Comparison of ENCODE assay signal across 12 cellular contexts in the genomic region with DNA sequence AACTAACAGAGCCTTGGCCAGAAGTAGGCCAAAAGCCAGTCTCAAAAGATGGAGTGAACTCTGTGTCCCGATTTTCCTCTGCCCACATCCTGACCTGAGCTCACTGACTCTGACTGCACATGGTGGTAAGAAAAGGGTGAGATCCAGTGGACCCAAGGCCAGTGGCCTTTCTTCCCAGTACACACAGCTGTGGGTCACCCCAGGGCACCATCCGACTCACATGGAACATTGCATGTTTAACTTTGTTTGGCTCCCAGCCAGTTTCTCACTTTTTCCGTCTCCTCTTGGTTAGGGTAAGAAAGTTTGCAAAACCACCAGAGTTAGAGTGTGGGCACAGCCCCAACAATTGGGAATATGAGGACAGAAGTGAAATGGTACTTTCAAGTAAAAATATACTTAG.
A peak's percentile ranks its signal among the peaks of the same experiment; 100 is the strongest.
DNase-seq lines count a peak whose midpoint lies in the region; ATAC-seq and TF ChIP-seq lines count a peak whose summit lies in the region.
"Had no signal": no experiment of that assay in that cellular context is flagged by ENCODE, and none has a peak within 500 bp of the region (broad histone marks: within the 10 kb centered on the region; RNA-seq: fewer than 3 reads in every experiment).

No MANE protein-coding gene starts in this region.

- H2BK120ac ChIP-seq in neuronal stem cell (ENCODE audit: low read depth, low read length), result no peak overlapping the region

- no peak overlapping the region for H3K4ac ChIP-seq in neuronal stem cell (ENCODE audit: low read length)

- TF ChIP-seq CTCF in psoas muscle (IDR thresholded peaks at IDR 0.05), result no peak

- no peak overlapping the region for H3K23ac ChIP-seq in neuronal stem cell (ENCODE audit: low read depth, low read length, poor library complexity)

- no peak overlapping the region for H3K18ac ChIP-seq in neuronal stem cell (ENCODE audit: low read length)

- peaks cover 0 to 8% (median 0%) of the 10 kb centered on the region in 11 experiments; a peak in 1 of 22 replicates for H3K9me3 ChIP-seq in BLaER1 treated with 17β-estradiol and CSF1 and Interleukin-3, amounts not matched to agents 10 nM and 100 nM (replicated peaks in 1 of 11)
- H3K9me3 ChIP-seq in psoas muscle, result no peaks in the 10 kb centered on the region
- peaks cover 0 to 2% of the 10 kb centered on the region in 2 donors for H3K9me3 ChIP-seq in neuronal stem cell (replicated peaks in 1 of 2; ENCODE audit: control insufficient read depth in 2 of 2, insufficient read depth in 1 of 2, low read depth in 1 of 2, low read length in 2 of 2)
- H3K9me3 ChIP-seq: HAP-1 had no signal

- H2BK12ac ChIP-seq in neuronal stem cell (ENCODE audit: low read length), result no peak overlapping the region

- in situ Hi-C loops in SK-MEL-5 (cut with HindIII; ENCODE audit: low pct_unique_long_range_greater_than_20kb, low sequenced_read_pairs), result no loop called here

- H3K14ac ChIP-seq in neuronal stem cell (ENCODE audit: low read length), result no peak overlapping the region

- WGBS in psoas muscle, 3 donors, result 4 to 21% (median 12%) methylated on average over 3 of the region's 3 CpGs
- no CpG with 5 or more reads among the region's 3 CpGs for WGBS in neuronal stem cell (ENCODE audit: extremely low coverage in 2 of 2, insufficient read length in 2 of 2, insufficient replicate concordance in 1 of 2), 2 donors

- H3K4me1 ChIP-seq in BLaER1 treated with 17β-estradiol and CSF1 and Interleukin-3, amounts not matched to agents 10 nM and 100 nM, result peaks cover 93 to 100% (median 100%) of the 10 kb centered on the region in 10 experiments
- H3K4me1 ChIP-seq in psoas muscle, result peaks cover 96% of the 10 kb centered on the region
- peaks cover 4 to 10% of the 10 kb centered on the region in 2 donors for H3K4me1 ChIP-seq in neuronal stem cell (ENCODE audit: control insufficient read depth in 2 of 2, insufficient read depth in 1 of 2, low read depth in 1 of 2, low read length in 2 of 2)

- H3K4me3 ChIP-seq in BLaER1 treated with 17β-estradiol and CSF1 and Interleukin-3, amounts not matched to agents 10 nM and 100 nM, result peak overlapping the region in 4 of 10 experiments; percentile 4 to 28 (median 18); a peak in 4 of 20 replicates
- H3K4me3 ChIP-seq in psoas muscle, result no peak overlapping the region
- H3K4me3 ChIP-seq in neuronal stem cell (ENCODE audit: low read length in 2 of 2), result no peak overlapping the region
- H3K4me3 ChIP-seq: HAP-1, skin epidermis had no signal

- DNase-seq in SK-MEL-5 (ENCODE audit: low read depth, low spot score) (peak; percentile 17), fibroblast of peridontal ligament (ENCODE audit: extremely low read depth) (peak; percentile 77), psoas muscle (peak; percentile 54 to 71), NCI-H82 (lab: John Stamatoyannopoulos, UW) (no peak), Kasumi-1 (lab: John Stamatoyannopoulos, UW) (no peak), A172 (ENCODE audit: low spot score) (no peak), neuronal stem cell (ENCODE audit: low spot score) (no peak)
- DNase-seq: activated CD4-positive, CD25-positive, alpha-beta regulatory T cell; NCI-H1092 had no signal

- H2AK5ac ChIP-seq in neuronal stem cell (ENCODE audit: low read depth, low read length), result no peak overlapping the region

- H4K91ac ChIP-seq in neuronal stem cell (ENCODE audit: low read depth, low read length, poor library complexity), result no peak overlapping the region

- H3K27me3 ChIP-seq in BLaER1 treated with 17β-estradiol and CSF1 and Interleukin-3, amounts not matched to agents 10 nM and 100 nM, result no peaks in the 10 kb centered on the region
- H3K27me3 ChIP-seq in psoas muscle (ENCODE audit: insufficient read depth in 3 of 3, low read length in 2 of 3) (no peaks in the 10 kb centered on the region), neuronal stem cell (ENCODE audit: control insufficient read depth in 3 of 3, insufficient read depth in 3 of 3, low read depth in 1 of 3, low read length in 3 of 3) (no peaks in the 10 kb centered on the region)

- peaks cover 0 to 29% (median 6%) of the 10 kb centered on the region in 11 experiments; a peak in 6 of 22 replicates for H3K36me3 ChIP-seq in BLaER1 treated with 17β-estradiol and CSF1 and Interleukin-3, amounts not matched to agents 10 nM and 100 nM
- no peaks in the 10 kb centered on the region for H3K36me3 ChIP-seq in psoas muscle (ENCODE audit: insufficient read depth in 1 of 2, low read depth in 1 of 2)
- H3K36me3 ChIP-seq in neuronal stem cell (replicated peaks in 1 of 2; ENCODE audit: control insufficient read depth in 2 of 2, insufficient read depth in 2 of 2, low read length in 2 of 2), result no peaks in the 10 kb centered on the region
- H3K36me3 ChIP-seq: HAP-1 had no signal

- intact Hi-C loops in psoas muscle (cut with DNase I), result no loop called here

- peak overlapping the region; percentile 69 to 96 (median 92); a peak in 21 of 22 replicates for H3K27ac ChIP-seq in BLaER1 treated with 17β-estradiol and CSF1 and Interleukin-3, amounts not matched to agents 10 nM and 100 nM
- H3K27ac ChIP-seq in psoas muscle (peak overlapping the region; percentile 69), neuronal stem cell (replicated peaks; ENCODE audit: low read length) (no peak overlapping the region)

- no peak overlapping the region for H2AFZ ChIP-seq in neuronal stem cell (ENCODE audit: low read length)

- H3K9ac ChIP-seq in BLaER1 treated with 17β-estradiol and CSF1 and Interleukin-3, amounts not matched to agents 10 nM and 100 nM, result peak overlapping the region in 9 of 11 experiments; percentile 25 to 83 (median 80); a peak in 18 of 22 replicates
- no peak overlapping the region for H3K9ac ChIP-seq in neuronal stem cell (ENCODE audit: low read depth, low read length, poor library complexity)

- H4K8ac ChIP-seq in neuronal stem cell (ENCODE audit: low read depth, low read length), result no peak overlapping the region

- peaks cover 2% of the 10 kb centered on the region for H3K79me1 ChIP-seq in neuronal stem cell (ENCODE audit: low read depth, low read length)

- no peak overlapping the region for H2BK5ac ChIP-seq in neuronal stem cell (ENCODE audit: low read length)

- H4K20me1 ChIP-seq in BLaER1 treated with 17β-estradiol and CSF1 and Interleukin-3, amounts not matched to agents 10 nM and 100 nM, result no peaks in the 10 kb centered on the region

- H3K4me2 ChIP-seq in BLaER1 treated with 17β-estradiol and CSF1 and Interleukin-3, amounts not matched to agents 10 nM and 100 nM, result peak overlapping the region; percentile 77 to 98 (median 88)
- no peak overlapping the region for H3K4me2 ChIP-seq in neuronal stem cell (ENCODE audit: insufficient read depth, low read length, poor library complexity, severe bottlenecking)

- peak in 3 of 4 donors; percentile 28 to 57 (median 29) for ATAC-seq in psoas muscle

- no peak overlapping the region for H2BK15ac ChIP-seq in neuronal stem cell (ENCODE audit: low read length)

Comparison
In these comparisons a context has a peak if more than half of its experiments do, and no peak if none do; other contexts are left out.
1. DNase-seq: peak in SK-MEL-5 (single experiment), fibroblast of peridontal ligament (single experiment) and psoas muscle (2 of 2); none in NCI-H82 (single experiment), Kasumi-1 (0 of 2), A172 (single experiment) and neuronal stem cell (single experiment).